ENCODE assay signal across 8 cellular contexts in the genomic region with DNA sequence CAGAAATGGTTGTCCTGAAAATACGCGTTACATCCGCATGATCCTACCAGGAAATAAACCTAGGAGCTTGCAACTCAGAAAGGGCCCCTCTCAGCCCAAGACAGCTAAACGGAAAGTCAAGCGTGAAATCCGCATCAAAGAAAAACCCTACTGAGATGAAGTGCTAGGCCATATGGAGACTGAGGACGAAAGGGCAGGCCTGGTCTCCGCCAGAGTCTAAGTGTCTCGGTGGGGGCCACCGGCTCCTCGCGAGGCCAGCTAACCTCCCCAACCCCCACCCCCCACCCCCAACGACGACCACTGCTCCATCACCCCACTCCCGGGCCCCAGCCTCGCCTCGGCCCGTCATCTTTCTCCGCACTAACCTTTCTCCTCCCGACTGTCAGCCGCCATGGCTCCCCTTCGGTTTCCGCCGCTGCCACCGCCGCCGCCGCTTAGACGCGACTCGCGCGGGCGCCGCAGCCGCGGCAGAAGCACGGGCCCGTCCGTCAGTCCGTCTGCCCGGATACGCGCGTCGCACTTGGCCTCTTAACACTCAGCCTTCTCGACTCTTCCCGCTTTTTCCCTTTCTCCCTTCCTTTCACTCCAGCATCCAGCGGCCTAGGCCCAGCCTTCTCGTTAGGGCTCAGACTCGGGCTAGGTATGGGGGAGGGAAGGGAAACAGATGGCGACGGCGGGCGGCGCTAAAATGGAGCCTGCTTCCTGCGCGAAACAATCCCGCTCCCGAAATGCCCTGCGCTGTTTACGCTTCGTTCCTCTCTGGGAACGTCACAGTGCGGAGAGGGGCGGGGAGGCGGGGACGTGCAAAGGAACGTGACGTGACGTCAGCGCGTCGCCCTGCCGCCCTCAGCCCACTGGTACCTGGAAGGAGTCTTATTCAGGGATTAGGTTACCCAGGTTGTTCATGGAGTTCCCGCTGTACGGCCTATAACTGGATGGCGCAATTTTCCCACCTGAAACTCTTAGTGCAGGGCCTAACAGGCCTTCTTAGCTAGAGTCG. TPM values are rescaled to one million over a fixed set of nuclear protein-coding genes. Genes with fewer than 3 reads are reported as not detected.
A peak's percentile ranks its signal among the peaks of the same experiment; 100 is the strongest.
DNase-seq lines count a peak whose midpoint lies in the region; ATAC-seq and TF ChIP-seq lines count a peak whose summit lies in the region.

TSS of gene YTHDC1 (minus strand) at position 730 of the 1,000 bp plus-strand sequence. CDS start at position 393, 337 bp downstream.

- H3K9me2 ChIP-seq in SK-N-SH: no peaks in the 10 kb centered on the region

- H3K79me2 ChIP-seq in SK-N-SH (ENCODE audit: insufficient read depth): peaks cover 52% of the 10 kb centered on the region

- peak within 1 kb of the TSS; percentile 68 for H3K4me2 ChIP-seq in SK-N-SH

- H3K36me3 ChIP-seq in GM06990 (ENCODE audit: control insufficient read depth, insufficient read depth, low read length) (no peaks in the 10 kb centered on the region; the same call in 1 of the 2 replicates), SK-N-SH (replicated peaks in 1 of 2; ENCODE audit: control insufficient read depth in 1 of 2, insufficient read depth in 2 of 2, low read length in 1 of 2) (no peaks in the 10 kb centered on the region)

- TF ChIP-seq CTCF in GM06990 (IDR thresholded peaks at IDR 0.05; ENCODE audit: insufficient read depth, low read length, poor library complexity, severe bottlenecking): no peak
- TF ChIP-seq CTCF in SK-N-SH (IDR thresholded peaks at IDR 0.05): no peak

- H3K4me3 ChIP-seq in GM06990 (replicated peaks; ENCODE audit: low read depth, low read length) (peak within 1 kb of the TSS; percentile 90), SK-N-SH (ENCODE audit: low read depth in 2 of 2, low read length in 1 of 2) (peak within 1 kb of the TSS; percentile 75 to 77)

- WGBS in SK-N-SH (ENCODE audit: low lambda C conversion rate): 1% methylated on average over 50 of the region's 79 CpGs

- H3K9me3 ChIP-seq in SK-N-SH: no peaks in the 10 kb centered on the region

- no peak for TF ChIP-seq EP300 in SK-N-SH (IDR thresholded peaks at IDR 0.05; ENCODE audit: borderline replicate concordance in 1 of 2, low read depth in 1 of 2, low read length in 1 of 2)

- DNase-seq in GM06990 (ENCODE audit: extremely low read depth, insufficient read length): peak; percentile 91
- DNase-seq in NCI-H1048 (lab: John Stamatoyannopoulos, UW): peak; percentile 89
- DNase-seq in SK-N-SH: peak; percentile 92
- peak; percentile 95 for DNase-seq in activated naive CD4-positive, alpha-beta T cell treated with anti-CD3 and anti-CD28 coated beads, Interleukin-2, amount 50 U/mL, for 16 hours
- peak; percentile 93 for DNase-seq in germinal center (ENCODE audit: low spot score)
- peak; percentile 81 for DNase-seq in non-pigmented ciliary epithelial cell (ENCODE audit: low read depth)
- DNase-seq in superior temporal gyrus (ENCODE audit: extremely low spot score): peak; percentile 98

- H3K27ac ChIP-seq in SK-N-SH (ENCODE audit: low read depth in 2 of 2, low read length in 1 of 2): peak within 1 kb of the TSS; percentile 92 to 93

- H2AFZ ChIP-seq in SK-N-SH (ENCODE audit: low read depth): peak within 1 kb of the TSS; percentile 98

- H3K4me1 ChIP-seq in SK-N-SH (ENCODE audit: control insufficient read depth in 1 of 2, insufficient read depth in 2 of 2, low read depth in 1 of 2, low read length in 1 of 2): peaks cover 0 to 4% of the 10 kb centered on the region in 2 experiments; a peak in 2 of 4 replicates

- CTCF ChIA-PET in SK-N-SH (lab: Yijun Ruan, JAX): interaction anchor here (1.0 kb wide), 1 partner anchor 73 kb away, joined by 3 read pairs; no protein-coding TSS in a partner anchor

- peak; percentile 97 for ATAC-seq in HG02571 (IDR thresholded peaks at IDR 0.05; ENCODE audit: unreplicated experiment)

- H3K27me3 ChIP-seq in GM06990 (replicated peaks; ENCODE audit: control insufficient read depth, insufficient read depth, low read length) (no peaks in the 10 kb centered on the region), SK-N-SH (ENCODE audit: insufficient read depth) (0 out of 2 replicates have a peak, but pooled peaks cover 7% of the 10 kb centered on the region)

- POLR2A ChIA-PET in SK-N-SH (lab: Yijun Ruan, JAX): no interaction called here

- peaks cover 3% of the 10 kb centered on the region for H3F3A ChIP-seq in SK-N-SH (replicated peaks; ENCODE audit: insufficient read depth)

- H4K20me1 ChIP-seq in SK-N-SH (ENCODE audit: insufficient read depth): peaks cover 44% of the 10 kb centered on the region

- TF ChIP-seq RAD21 in SK-N-SH (IDR thresholded peaks at IDR 0.05; ENCODE audit: low read length): no peak

- peak within 1 kb of the TSS; percentile 98 for H3K9ac ChIP-seq in SK-N-SH

TF ChIP-seq in SK-N-SH, 30 proteins besides CTCF, POLR2A, EP300 and RAD21 (continues in another document):
- peak; percentile 68 for TF ChIP-seq GABPA (IDR thresholded peaks at IDR 0.05; ENCODE audit: low read depth)
- peak; percentile 59; the same call in 1 of the 2 replicates for TF ChIP-seq TCF12 (IDR thresholded peaks at IDR 0.05)
- peak; percentile 72 for TF ChIP-seq CHD2 (IDR thresholded peaks at IDR 0.05; ENCODE audit: low read length, partially characterized antibody)
- peak; percentile 46; the same call in 1 of the 2 replicates for TF ChIP-seq RCOR1 (IDR thresholded peaks at IDR 0.05; ENCODE audit: low read length)
- TF ChIP-seq, protein P1, sequence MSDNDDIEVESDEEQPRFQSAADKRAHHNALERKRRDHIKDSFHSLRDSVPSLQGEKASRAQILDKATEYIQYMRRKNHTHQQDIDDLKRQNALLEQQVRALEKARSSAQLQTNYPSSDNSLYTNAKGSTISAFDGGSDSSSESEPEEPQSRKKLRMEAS (IDR thresholded peaks at IDR 0.05; ENCODE audit: low read depth): peak; percentile 69
- TF ChIP-seq POLR2AphosphoS5 (IDR thresholded peaks at IDR 0.05; ENCODE audit: low read depth, low read length): peak; percentile 91
- TF ChIP-seq, protein P2, sequence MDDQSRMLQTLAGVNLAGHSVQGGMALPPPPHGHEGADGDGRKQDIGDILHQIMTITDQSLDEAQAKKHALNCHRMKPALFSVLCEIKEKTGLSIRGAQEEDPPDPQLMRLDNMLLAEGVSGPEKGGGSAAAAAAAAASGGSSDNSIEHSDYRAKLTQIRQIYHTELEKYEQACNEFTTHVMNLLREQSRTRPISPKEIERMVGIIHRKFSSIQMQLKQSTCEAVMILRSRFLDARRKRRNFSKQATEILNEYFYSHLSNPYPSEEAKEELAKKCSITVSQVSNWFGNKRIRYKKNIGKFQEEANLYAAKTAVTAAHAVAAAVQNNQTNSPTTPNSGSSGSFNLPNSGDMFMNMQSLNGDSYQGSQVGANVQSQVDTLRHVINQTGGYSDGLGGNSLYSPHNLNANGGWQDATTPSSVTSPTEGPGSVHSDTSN (IDR thresholded peaks at IDR 0.05): peak; percentile 37; the same call in 1 of the 2 replicates
- TF ChIP-seq SIN3A (IDR thresholded peaks at IDR 0.05; ENCODE audit: borderline replicate concordance, low read depth, low read length): peak; percentile 42; the same call in 1 of the 2 replicates
- peak; percentile 3; the same call in 1 of the 2 replicates for TF ChIP-seq RFX5 (IDR thresholded peaks at IDR 0.05; ENCODE audit: low read length)
- no peak for TF ChIP-seq EZH2phosphoT487 (IDR thresholded peaks at IDR 0.05; ENCODE audit: borderline replicate concordance, low read depth)
- TF ChIP-seq NFIC (IDR thresholded peaks at IDR 0.05; ENCODE audit: borderline replicate concordance): no peak
- TF ChIP-seq NRF1 (IDR thresholded peaks at IDR 0.05; ENCODE audit: low read depth, low read length): peak; percentile 73
- TF ChIP-seq YY1 (IDR thresholded peaks at IDR 0.05; ENCODE audit: low read depth): peak; percentile 91
- TF ChIP-seq, protein P3, sequence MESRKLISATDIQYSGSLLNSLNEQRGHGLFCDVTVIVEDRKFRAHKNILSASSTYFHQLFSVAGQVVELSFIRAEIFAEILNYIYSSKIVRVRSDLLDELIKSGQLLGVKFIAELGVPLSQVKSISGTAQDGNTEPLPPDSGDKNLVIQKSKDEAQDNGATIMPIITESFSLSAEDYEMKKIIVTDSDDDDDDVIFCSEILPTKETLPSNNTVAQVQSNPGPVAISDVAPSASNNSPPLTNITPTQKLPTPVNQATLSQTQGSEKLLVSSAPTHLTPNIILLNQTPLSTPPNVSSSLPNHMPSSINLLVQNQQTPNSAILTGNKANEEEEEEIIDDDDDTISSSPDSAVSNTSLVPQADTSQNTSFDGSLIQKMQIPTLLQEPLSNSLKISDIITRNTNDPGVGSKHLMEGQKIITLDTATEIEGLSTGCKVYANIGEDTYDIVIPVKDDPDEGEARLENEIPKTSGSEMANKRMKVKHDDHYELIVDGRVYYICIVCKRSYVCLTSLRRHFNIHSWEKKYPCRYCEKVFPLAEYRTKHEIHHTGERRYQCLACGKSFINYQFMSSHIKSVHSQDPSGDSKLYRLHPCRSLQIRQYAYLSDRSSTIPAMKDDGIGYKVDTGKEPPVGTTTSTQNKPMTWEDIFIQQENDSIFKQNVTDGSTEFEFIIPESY (IDR thresholded peaks at IDR 0.05; ENCODE audit: borderline replicate concordance, low read depth): peak; percentile 13; the same call in 1 of the 2 replicates
- TF ChIP-seq ELF1 (IDR thresholded peaks at IDR 0.05): peak; percentile 71
- TF ChIP-seq USF1 (IDR thresholded peaks at IDR 0.05; ENCODE audit: borderline replicate concordance, low read depth): 0 out of 2 replicates have a peak, but pooled peaks have one; percentile 2
- TF ChIP-seq, protein P4, sequence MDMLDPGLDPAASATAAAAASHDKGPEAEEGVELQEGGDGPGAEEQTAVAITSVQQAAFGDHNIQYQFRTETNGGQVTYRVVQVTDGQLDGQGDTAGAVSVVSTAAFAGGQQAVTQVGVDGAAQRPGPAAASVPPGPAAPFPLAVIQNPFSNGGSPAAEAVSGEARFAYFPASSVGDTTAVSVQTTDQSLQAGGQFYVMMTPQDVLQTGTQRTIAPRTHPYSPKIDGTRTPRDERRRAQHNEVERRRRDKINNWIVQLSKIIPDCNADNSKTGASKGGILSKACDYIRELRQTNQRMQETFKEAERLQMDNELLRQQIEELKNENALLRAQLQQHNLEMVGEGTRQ (IDR thresholded peaks at IDR 0.05; ENCODE audit: borderline replicate concordance, low read depth, low read length): no peak
- TF ChIP-seq TAF1 (IDR thresholded peaks at IDR 0.05; ENCODE audit: borderline replicate concordance, low read depth, low read length): peak; percentile 69

RNA-seq across cellular contexts. Expression of gene YTHDC1, which starts in this region (rescaled TPM):
- 21.0 and 31.3 TPM in 2 replicates for polyA plus RNA-seq in SK-N-SH (2012; rRNA removed)
- polyA plus RNA-seq in SK-N-SH (2012; cell fraction: cytosol; rRNA removed): 26.9 and 27.7 TPM in 2 replicates
- polyA plus RNA-seq in SK-N-SH (2012; cell fraction: nucleus; rRNA removed): 49.1 and 84.9 TPM in 2 replicates

Comparison
In these comparisons a context has a peak if more than half of its experiments do, and no peak if none do; other contexts are left out.
1. Peak in every context shown above with its lines: DNase-seq, ATAC-seq, H3K4me3 ChIP-seq and H3K27ac ChIP-seq.